5 cellular contexts compared by ENCODE assay signal in genomic region chr4:40295030-40295429, GRCh38. TPM values are rescaled to one million over a fixed set of nuclear protein-coding genes. Genes with fewer than 3 reads are reported as not detected.
"Had no signal": no experiment of that assay in that cellular context is flagged by ENCODE, and none has a peak within 500 bp of the region (broad histone marks: within the 10 kb centered on the region; RNA-seq: fewer than 3 reads in every experiment).

No MANE protein-coding gene starts in this region.

RNA-seq across cellular contexts. Expression of gene CHRNA9, which starts 40.1 kb away (rescaled TPM):
- total RNA-seq: NCI-H460, PC-9, Peyer's patch, Right ventricle myocardium inferior had no signal
- polyA plus RNA-seq: IgD-negative memory B cell had no signal
